1 cellular context compared by ENCODE assay signal in the genomic region with DNA sequence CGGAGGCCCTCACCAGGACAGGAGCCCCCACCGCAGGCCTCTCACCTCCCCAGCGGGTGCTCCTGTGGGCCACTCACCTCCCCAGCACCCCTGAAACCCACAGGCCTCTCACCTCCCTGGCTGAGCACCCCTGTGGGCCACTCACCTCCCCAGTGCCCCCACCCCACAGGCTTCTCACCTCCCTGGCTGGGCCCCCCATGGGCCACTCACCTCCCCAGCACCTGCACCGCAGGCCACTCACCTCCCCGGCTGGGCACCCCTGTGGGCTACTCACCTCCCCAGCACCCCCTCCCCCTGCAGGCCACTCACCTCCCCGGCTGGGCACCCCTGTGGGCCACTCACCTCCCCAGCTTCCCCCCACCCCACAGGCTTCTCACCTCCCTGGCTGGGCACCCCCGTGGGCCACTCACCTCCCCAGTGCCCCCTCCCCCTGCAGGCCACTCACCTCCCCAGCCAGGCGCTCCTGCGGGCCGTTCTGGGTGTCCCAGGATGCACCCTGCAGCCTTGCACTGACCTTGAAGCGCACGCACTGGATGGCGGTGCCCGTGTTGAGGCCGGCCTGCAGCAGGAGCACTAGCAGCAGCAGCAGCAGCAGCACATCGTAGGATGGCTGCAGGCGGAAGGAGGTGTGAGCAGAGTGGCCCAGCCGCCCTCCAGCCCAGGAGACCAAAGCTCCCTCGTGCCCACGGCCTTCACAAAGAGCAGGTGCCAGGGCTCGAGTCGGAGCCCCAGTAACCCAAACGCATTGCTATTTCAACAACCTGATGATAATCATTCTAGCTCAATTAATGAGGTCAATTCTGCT.
TF ChIP-seq lines count a peak whose summit lies in the region.

No MANE protein-coding gene starts in this region.

TF ChIP-seq in HepG2, 621 proteins besides CTCF, POLR2A, EP300 and RAD21:
- TF ChIP-seq ZKSCAN5 (CRISPR knock-in tag; IDR thresholded peaks at IDR 0.05) (0 out of 2 replicates have a peak, but pooled peaks have one; percentile 40), ZNF510 (CRISPR knock-in tag; IDR thresholded peaks at IDR 0.05; ENCODE audit: low read depth) (no peak)
